ENCODE assay signal across 11 cellular contexts in the genomic region with DNA sequence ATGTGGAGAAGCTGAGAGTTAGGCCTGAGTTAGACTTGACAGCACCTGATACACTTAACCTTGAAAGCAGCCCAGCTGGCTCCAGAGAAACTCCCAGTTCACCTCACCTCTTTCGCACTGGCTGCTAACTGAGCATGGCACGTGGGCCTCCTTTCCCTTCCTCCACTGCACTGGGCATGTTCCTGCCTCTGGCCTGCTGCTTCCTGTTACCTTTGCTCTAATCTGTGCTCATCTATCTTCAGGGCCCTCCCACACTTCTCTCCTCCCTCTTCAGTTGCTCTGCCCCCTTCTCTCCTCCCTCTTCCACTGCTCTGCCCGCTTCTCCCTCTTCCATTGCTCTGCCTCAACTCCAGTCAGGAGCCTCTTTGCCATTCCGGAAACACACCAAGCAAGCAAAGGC. TPM values are rescaled to one million over a fixed set of nuclear protein-coding genes. Genes with fewer than 3 reads are reported as not detected.
A peak's percentile ranks its signal among the peaks of the same experiment; 100 is the strongest.
DNase-seq lines count a peak whose midpoint lies in the region; ATAC-seq and TF ChIP-seq lines count a peak whose summit lies in the region.
"Had no signal": no experiment of that assay in that cellular context is flagged by ENCODE, and none has a peak within 500 bp of the region (broad histone marks: within the 10 kb centered on the region; RNA-seq: fewer than 3 reads in every experiment).

No MANE protein-coding gene starts in this region.

- no peak for TF ChIP-seq POLR2A in stomach (IDR thresholded peaks at IDR 0.05)

- H3K4me3 ChIP-seq in WERI-Rb-1 (ENCODE audit: low read depth, low read length), result no peak overlapping the region
- no peak overlapping the region for H3K4me3 ChIP-seq in stomach

- H3K27me3 ChIP-seq in WERI-Rb-1 (ENCODE audit: insufficient read depth, low read depth, severe bottlenecking), result no peaks in the 10 kb centered on the region
- no peaks in the 10 kb centered on the region for H3K27me3 ChIP-seq in stomach

- H3K4me1 ChIP-seq in stomach, result peaks cover 0 to 41% (median 23%) of the 10 kb centered on the region in 4 donors

- H3K36me3 ChIP-seq in WERI-Rb-1 (peaks cover 37% of the 10 kb centered on the region), stomach (peaks cover 64 to 87% (median 86%) of the 10 kb centered on the region in 4 donors)

- no peak overlapping the region for H3K27ac ChIP-seq in WERI-Rb-1
- peak overlapping the region in 4 of 5 donors; percentile 2 to 79 (median 42) for H3K27ac ChIP-seq in stomach

- no peak for DNase-seq in activated naive CD4-positive, alpha-beta T cell treated with anti-CD3 and anti-CD28 coated beads, Interleukin-2, amount 50 U/mL, for 72 hours (ENCODE audit: low spot score in 2 of 2)
- DNase-seq in activated naive CD4-positive, alpha-beta T cell treated with Interleukin-2 at 50 U/mL for 16 hours, result no peak
- DNase-seq in WERI-Rb-1 (peak; percentile 27), left colon (peak; percentile 68 to 84), stomach (no peak), SHP77 (lab: John Stamatoyannopoulos, UW) (no peak)
- DNase-seq: activated T-cell treated with anti-CD3 and anti-CD28 coated beads, Interleukin-2, amount 50 U/mL, for 1 hour; NCI-H2081 treated with DMSO at 0.1 percent for 48 hours; substantia nigra had no signal

- H3K9me3 ChIP-seq in WERI-Rb-1 (ENCODE audit: severe bottlenecking) (no peaks in the 10 kb centered on the region), stomach (no peaks in the 10 kb centered on the region)

- no peak for TF ChIP-seq EP300 in stomach (IDR thresholded peaks at IDR 0.05)

- ATAC-seq in activated naive CD4-positive, alpha-beta T cell treated with anti-CD3 and anti-CD28 coated beads, Interleukin-2, amount 50 U/mL, for 72 hours, result no peak
- peak; percentile 97 for ATAC-seq in left colon
- no peak for ATAC-seq in GM21360 (IDR thresholded peaks at IDR 0.05; ENCODE audit: unreplicated experiment)
- no peak for ATAC-seq in HG03565 (IDR thresholded peaks at IDR 0.05; ENCODE audit: unreplicated experiment)

- H3K27ac Mint-ChIP-seq in activated naive CD4-positive, alpha-beta T cell treated with anti-CD3 and anti-CD28 coated beads, Interleukin-2, amount 50 U/mL, for 72 hours, result peak overlapping the region; percentile 11 to 45

- intact Hi-C loops in left colon (cut with DNase I, micrococcal nuclease) (no loop called here), stomach (cut with DNase I; ENCODE audit: low total_unique reads) (no loop called here)

- WGBS in stomach, 5 donors, result 53 to 68% (median 65%) methylated on average over 4 of the region's 4 CpGs

- peaks cover 8 to 13% of the 10 kb centered on the region in 2 donors for H3K36me3 Mint-ChIP-seq in activated naive CD4-positive, alpha-beta T cell treated with anti-CD3 and anti-CD28 coated beads, Interleukin-2, amount 50 U/mL, for 72 hours

- no peaks in the 10 kb centered on the region for H3K9me3 Mint-ChIP-seq in activated naive CD4-positive, alpha-beta T cell treated with anti-CD3 and anti-CD28 coated beads, Interleukin-2, amount 50 U/mL, for 72 hours

- TF ChIP-seq CTCF in WERI-Rb-1 (IDR thresholded peaks at IDR 0.05; ENCODE audit: low read depth, low read length) (no peak), stomach (IDR thresholded peaks at IDR 0.05) (no peak)

RNA-seq across cellular contexts. Expression of a gene that starts 13.7 kb away (rescaled TPM):
- total RNA-seq in activated naive CD4-positive, alpha-beta T cell treated with anti-CD3 and anti-CD28 coated beads, Interleukin-2, amount 50 U/mL, for 72 hours, result 100 to 1,000 TPM; 152 to 221 TPM
- total RNA-seq in left colon (100 to 1,000 TPM in 1 of 2 donors, 10 to 100 TPM in 1; 70.8 to 106 TPM), stomach (100 to 1,000 TPM in 1 of 5 donors, 10 to 100 TPM in 4; 52.6 to 111 (median 61.8) TPM)
- polyA plus RNA-seq in stomach, result 10 to 100 TPM; 64.7 to 90.3 (median 80.3) TPM

RNA-seq across cellular contexts. Expression of a gene that starts 26.9 kb away (rescaled TPM):
- total RNA-seq in activated naive CD4-positive, alpha-beta T cell treated with anti-CD3 and anti-CD28 coated beads, Interleukin-2, amount 50 U/mL, for 72 hours, result 10 to 100 TPM; 14.8 to 21.2 TPM
- total RNA-seq in left colon (10 to 100 TPM; 21.4 to 29.6 TPM), stomach (10 to 100 TPM in 3 of 5 donors, 1 to 10 TPM in 2; 1.8 to 79.4 (median 19.4) TPM)
- 10 to 100 TPM; 10.5 to 28.7 (median 15.5) TPM for polyA plus RNA-seq in stomach

Comparison
In these comparisons a context has a peak if more than half of its experiments do, and no peak if none do; other contexts are left out.
1. DNase-seq: peak in WERI-Rb-1 (single experiment) and left colon (2 of 2); none in activated naive CD4-positive, alpha-beta T cell treated with anti-CD3 and anti-CD28 coated beads, Interleukin-2, amount 50 U/mL, for 72 hours (0 of 2), activated naive CD4-positive, alpha-beta T cell treated with Interleukin-2 at 50 U/mL for 16 hours (single experiment), stomach (single experiment) and SHP77 (0 of 2).